In the genomic region with DNA sequence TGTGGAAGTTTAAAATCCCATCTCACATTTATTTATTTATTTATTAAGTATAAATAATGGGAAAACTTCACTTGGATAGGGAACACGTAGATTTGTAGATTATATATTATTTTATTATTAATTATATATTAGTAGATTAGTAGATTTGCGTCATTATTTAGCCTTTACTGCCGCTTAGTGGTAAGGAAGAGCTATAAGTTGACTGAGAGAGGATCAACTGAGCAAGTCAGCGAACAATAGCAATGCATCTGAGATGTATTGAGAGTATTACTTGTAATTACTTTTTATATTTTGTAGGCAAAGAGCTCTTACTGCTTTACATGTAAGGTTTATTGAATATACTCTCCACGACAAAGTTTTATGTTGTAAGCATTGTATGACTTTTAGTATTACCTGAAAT, we compare ENCODE assay signal across 8 cellular contexts.
DNase-seq lines count a peak whose midpoint lies in the region; ATAC-seq, FAIRE-seq and TF ChIP-seq lines count a peak whose summit lies in the region.

No MANE protein-coding gene starts in this region.

- H3K79me2 ChIP-seq in HCT116 (ENCODE audit: insufficient read depth, low read length): no peaks in the 10 kb centered on the region

- H3K4ac ChIP-seq in neuronal stem cell (ENCODE audit: low read length): no peak overlapping the region

- ATAC-seq in HCT116: no peak

- no peak overlapping the region for H2BK5ac ChIP-seq in neuronal stem cell (ENCODE audit: low read length)

- peak; percentile 96 for FAIRE-seq in TTC549 (lab: Jason Lieb, UNC)
- FAIRE-seq in kidney (lab: Jason Lieb, UNC): peak; percentile 88

- TF ChIP-seq POLR2A in HCT116 (IDR thresholded peaks at IDR 0.05; ENCODE audit: borderline replicate concordance, extremely low read depth, insufficient read depth, insufficient read length): no peak

- H2BK15ac ChIP-seq in neuronal stem cell (ENCODE audit: low read length): no peak overlapping the region

- no peak overlapping the region for H2BK120ac ChIP-seq in neuronal stem cell (ENCODE audit: low read depth, low read length)

- H4K91ac ChIP-seq in neuronal stem cell (ENCODE audit: low read depth, low read length, poor library complexity): no peak overlapping the region

- H4K20me1 ChIP-seq in HCT116 (ENCODE audit: insufficient read depth): no peaks in the 10 kb centered on the region

- H3K9me3 ChIP-seq in HCT116 (ENCODE audit: control insufficient read depth in 1 of 2, insufficient read depth in 1 of 2, low read depth in 1 of 2, low read length in 2 of 2) (peaks cover 0 to 6% of the 10 kb centered on the region in 2 experiments; a peak in 1 of 4 replicates), kidney (ENCODE audit: control insufficient read depth in 1 of 2, low read length in 2 of 2) (no peaks in the 10 kb centered on the region), neuronal stem cell (replicated peaks in 1 of 2; ENCODE audit: control insufficient read depth in 2 of 2, insufficient read depth in 1 of 2, low read depth in 1 of 2, low read length in 2 of 2) (no peaks in the 10 kb centered on the region), MG63 (no peaks in the 10 kb centered on the region)

- intact Hi-C loops in HCT116 (cut with micrococcal nuclease): loop anchor here (1.0 to 10.0 kb wide), 2 partner anchors 874 to 1246 kb away; no protein-coding TSS in a partner anchor
- intact Hi-C loops in kidney (cut with DNase I): no loop called here

- peak; percentile 23; the same call in 1 of the 2 replicates for TF ChIP-seq RAD21 in HCT116 (IDR thresholded peaks at IDR 0.05; ENCODE audit: low read depth)

- WGBS in neuronal stem cell (ENCODE audit: extremely low coverage in 2 of 2, insufficient read length in 2 of 2, insufficient replicate concordance in 1 of 2), 2 donors: no CpG with 5 or more reads among the region's 5 CpGs

- CTCF ChIA-PET in HCT116 (lab: Charles Lee): interaction anchor here (1.6 to 1.8 kb wide), 2 partner anchors 1246 to 1267 kb away, joined by 5 to 6 read pairs; no protein-coding TSS in a partner anchor

- H4K8ac ChIP-seq in neuronal stem cell (ENCODE audit: low read depth, low read length): no peak overlapping the region

- H3K4me1 ChIP-seq in HCT116 (ENCODE audit: control insufficient read depth in 1 of 2, insufficient read depth in 2 of 2, low read length in 2 of 2) (no peaks in the 10 kb centered on the region), kidney (ENCODE audit: control insufficient read depth in 1 of 2, insufficient read depth in 1 of 2, low read depth in 1 of 2, low read length in 2 of 2) (no peaks in the 10 kb centered on the region), neuronal stem cell (ENCODE audit: control insufficient read depth in 2 of 2, insufficient read depth in 1 of 2, low read depth in 1 of 2, low read length in 2 of 2) (no peaks in the 10 kb centered on the region)

- no peak overlapping the region for H3K23ac ChIP-seq in neuronal stem cell (ENCODE audit: low read depth, low read length, poor library complexity)

- H3K27me3 ChIP-seq in HCT116 (ENCODE audit: insufficient read depth, low read length) (no peaks in the 10 kb centered on the region), neuronal stem cell (ENCODE audit: control insufficient read depth in 3 of 3, insufficient read depth in 3 of 3, low read depth in 1 of 3, low read length in 3 of 3) (no peaks in the 10 kb centered on the region), MG63 (peaks cover 11% of the 10 kb centered on the region; the same call in 1 of the 2 replicates)

- TF ChIP-seq CTCF in HCT116 (IDR thresholded peaks at IDR 0.05 in 2 of 3, conservative IDR thresholded peaks at IDR 0.05 in 1 of 3; ENCODE audit: borderline replicate concordance in 1 of 3, insufficient read depth in 1 of 3, low read depth in 2 of 3, low read length in 2 of 3) (0 out of 6 replicates have a peak, but pooled peaks of 1 of the 3 experiments have one; percentile 6), kidney (IDR thresholded peaks at IDR 0.05; ENCODE audit: borderline replicate concordance, extremely low read depth, insufficient read depth) (peak; percentile 39)

- H2AFZ ChIP-seq in HCT116 (ENCODE audit: low read depth, low read length, poor library complexity, severe bottlenecking) (no peak overlapping the region), neuronal stem cell (ENCODE audit: low read length) (no peak overlapping the region)

- H3K18ac ChIP-seq in neuronal stem cell (ENCODE audit: low read length): no peak overlapping the region

- no peak overlapping the region for H2AK5ac ChIP-seq in neuronal stem cell (ENCODE audit: low read depth, low read length)

- RAD21 ChIA-PET in HCT116 (lab: Charles Lee; ENCODE audit: low non-redundant PET in 1 of 2, low total read pairs in 2 of 2, uncharacterized antibody in 2 of 2, unreplicated experiment in 2 of 2): no interaction called here

- BruUV-seq in HCT116 (replicated peaks; lab: Mats Ljungman, UMichigan): no TSS peak

- H2BK12ac ChIP-seq in neuronal stem cell (ENCODE audit: low read length): no peak overlapping the region

- H3K9me2 ChIP-seq in HCT116 (ENCODE audit: insufficient read depth): no peaks in the 10 kb centered on the region

- POLR2A ChIA-PET in HCT116 (lab: Charles Lee): no interaction called here

- no peaks in the 10 kb centered on the region for H3K79me1 ChIP-seq in neuronal stem cell (ENCODE audit: low read depth, low read length)

- H3K4me2 ChIP-seq in HCT116 (ENCODE audit: low read length) (no peak overlapping the region), neuronal stem cell (ENCODE audit: insufficient read depth, low read length, poor library complexity, severe bottlenecking) (no peak overlapping the region)

- H3K4me3 ChIP-seq in HCT116 (replicated peaks in 1 of 2; ENCODE audit: low read depth in 1 of 2, low read length in 2 of 2) (no peak overlapping the region), kidney (ENCODE audit: low read length in 2 of 2) (no peak overlapping the region), neuronal stem cell (ENCODE audit: low read length in 2 of 2) (no peak overlapping the region), MG63 (no peak overlapping the region)

- DNase-seq in Ammon's horn (ENCODE audit: low spot score) (peak; percentile 28), HCT116 (ENCODE audit: low read depth, low spot score) (no peak), kidney (no peak), neuronal stem cell (ENCODE audit: low spot score) (no peak), DMS79 (lab: John Stamatoyannopoulos, UW) (no peak), MG63 (no peak)
- no peak for DNase-seq in stimulated activated CD4-positive, alpha-beta T cell treated with anti-CD3 and anti-CD28 coated beads, Interleukin-12 subunit alpha, Interleukin-12 subunit beta, amount 100 ng/mL, for 4 hours

- H3K14ac ChIP-seq in neuronal stem cell (ENCODE audit: low read length): no peak overlapping the region

- H3K9ac ChIP-seq in HCT116 (ENCODE audit: low read length) (no peak overlapping the region), kidney (ENCODE audit: low read length in 2 of 2) (no peak overlapping the region), neuronal stem cell (ENCODE audit: low read depth, low read length, poor library complexity) (no peak overlapping the region)

- H3K27ac ChIP-seq in HCT116 (ENCODE audit: low read depth, low read length) (no peak overlapping the region), kidney (ENCODE audit: low read depth in 2 of 2, low read length in 2 of 2) (no peak overlapping the region), neuronal stem cell (replicated peaks; ENCODE audit: low read length) (no peak overlapping the region)

- H3K36me3 ChIP-seq in HCT116 (ENCODE audit: control insufficient read depth in 1 of 2, insufficient read depth in 2 of 2, low read length in 2 of 2) (no peaks in the 10 kb centered on the region), kidney (ENCODE audit: control insufficient read depth in 1 of 2, insufficient read depth in 2 of 2, low read length in 2 of 2) (no peaks in the 10 kb centered on the region), neuronal stem cell (replicated peaks in 1 of 2; ENCODE audit: control insufficient read depth in 2 of 2, insufficient read depth in 2 of 2, low read length in 2 of 2) (no peaks in the 10 kb centered on the region), MG63 (no peaks in the 10 kb centered on the region)

TF ChIP-seq in HCT116, 20 proteins besides CTCF, POLR2A, EP300 and RAD21:
- no peak for TF ChIP-seq SRF (IDR thresholded peaks at IDR 0.05; ENCODE audit: low read depth)
- TF ChIP-seq JUND (IDR thresholded peaks at IDR 0.05): no peak
- TF ChIP-seq POLR2AphosphoS5 (IDR thresholded peaks at IDR 0.05; ENCODE audit: low read depth, low read length): no peak
